ENCODE assay signal across 14 cellular contexts in the genomic region with DNA sequence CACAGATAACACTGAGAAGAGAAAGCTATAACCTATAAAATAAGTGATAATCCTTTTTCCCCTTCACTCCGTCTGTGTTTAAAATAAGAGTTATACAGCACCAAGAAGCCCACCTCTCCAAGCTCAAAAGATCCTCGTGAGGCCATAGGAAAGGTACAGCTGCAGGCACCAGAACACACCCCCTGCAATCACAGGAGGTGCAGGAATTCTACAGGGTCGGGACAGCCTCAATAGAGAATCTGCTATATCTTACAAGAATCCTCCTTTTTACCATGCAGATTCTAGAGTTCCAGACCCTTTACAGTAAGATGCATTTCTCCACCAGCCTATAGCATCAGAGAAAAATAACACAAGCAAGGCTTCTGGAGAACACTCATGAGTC. TPM values are rescaled to one million over a fixed set of nuclear protein-coding genes. Genes with fewer than 3 reads are reported as not detected.
DNase-seq lines count a peak whose midpoint lies in the region; ATAC-seq and TF ChIP-seq lines count a peak whose summit lies in the region.
"Had no signal": no experiment of that assay in that cellular context is flagged by ENCODE, and none has a peak within 500 bp of the region (broad histone marks: within the 10 kb centered on the region; RNA-seq: fewer than 3 reads in every experiment).

No MANE protein-coding gene starts in this region.

- H4K20me1 ChIP-seq in GM23338 (replicated peaks; ENCODE audit: insufficient read depth) = no peaks in the 10 kb centered on the region

- intact Hi-C loops in esophagus squamous epithelium (cut with DNase I) = loop anchor here (10.0 kb wide), 1 partner anchor 192 kb away; no protein-coding TSS in a partner anchor

- no peak overlapping the region; the same call in 1 of the 2 replicates for H2AFZ ChIP-seq in GM23338
- peak overlapping the region; percentile 74 for H2AFZ ChIP-seq in parathyroid adenoma

- H3K27ac ChIP-seq in GM23338 (ENCODE audit: low read depth) = no peak overlapping the region
- H3K27ac ChIP-seq in RWPE2 (ENCODE audit: poor library complexity, severe bottlenecking) = peak overlapping the region; percentile 32
- peak overlapping the region in 3 of 4 donors; percentile 2 to 18 (median 12) for H3K27ac ChIP-seq in esophagus squamous epithelium
- H3K27ac ChIP-seq in parathyroid adenoma = peak overlapping the region; percentile 62
- no peak overlapping the region for H3K27ac ChIP-seq in substantia nigra (ENCODE audit: low read depth, low read length, poor library complexity, severe bottlenecking)
- H3K27ac ChIP-seq: colonic mucosa, esophagus muscularis mucosa had no signal

- 63 to 68% methylated on average over 1 to 3 of the region's 3 CpGs for WGBS in esophagus squamous epithelium, 2 donors

- ATAC-seq in GM23338 (peak; percentile 38), RWPE2 (ENCODE audit: low read depth) (peak; percentile 4; the same call in 2 of the 3 replicates), GM21367 (IDR thresholded peaks at IDR 0.05; ENCODE audit: unreplicated experiment) (no peak)

- H3K4me2 ChIP-seq in GM23338 (no peak overlapping the region), parathyroid adenoma (ENCODE audit: low read length) (peak overlapping the region; percentile 62)

- TF ChIP-seq CTCF in GM23338 (conservative IDR thresholded peaks at IDR 0.05; ENCODE audit: low read depth in 2 of 2) = no peak
- no peak for TF ChIP-seq CTCF in RWPE2 (IDR thresholded peaks at IDR 0.05; ENCODE audit: poor library complexity, severe bottlenecking)
- TF ChIP-seq CTCF in esophagus squamous epithelium (IDR thresholded peaks at IDR 0.05) = no peak
- no peak for TF ChIP-seq CTCF in parathyroid adenoma (IDR thresholded peaks at IDR 0.05)
- TF ChIP-seq CTCF in chondrocyte (IDR thresholded peaks at IDR 0.05) = no peak

- H3K27me3 ChIP-seq in GM23338 (ENCODE audit: insufficient read depth) (no peaks in the 10 kb centered on the region), RWPE2 (ENCODE audit: insufficient read depth, poor library complexity, severe bottlenecking) (no peaks in the 10 kb centered on the region), esophagus squamous epithelium (no peaks in the 10 kb centered on the region), parathyroid adenoma (ENCODE audit: control insufficient read depth, insufficient read depth, low read length) (no peaks in the 10 kb centered on the region)
- H3K27me3 ChIP-seq: colonic mucosa, esophagus muscularis mucosa had no signal

- no peaks in the 10 kb centered on the region for H3K9me2 ChIP-seq in GM23338 (ENCODE audit: insufficient read depth)

- H3K4me3 ChIP-seq in GM23338 (no peak overlapping the region), RWPE2 (ENCODE audit: severe bottlenecking) (no peak overlapping the region), esophagus squamous epithelium (no peak overlapping the region), parathyroid adenoma (ENCODE audit: low read depth, low read length) (peak overlapping the region; percentile 2)
- H3K4me3 ChIP-seq: colonic mucosa, esophagus muscularis mucosa had no signal

- 0 out of 2 replicates have a peak overlapping the region, but pooled peaks have one; percentile 5 for H3K27ac Mint-ChIP-seq in GM23338
- H3K27ac Mint-ChIP-seq in chondrocyte (ENCODE audit: unreplicated experiment) = no peak overlapping the region

- H3K36me3 ChIP-seq in GM23338 (ENCODE audit: insufficient read depth) (no peaks in the 10 kb centered on the region), RWPE2 (ENCODE audit: low read depth) (no peaks in the 10 kb centered on the region), esophagus squamous epithelium (no peaks in the 10 kb centered on the region), parathyroid adenoma (ENCODE audit: control insufficient read depth, insufficient read depth, low read length) (no peaks in the 10 kb centered on the region)
- H3K36me3 ChIP-seq: colonic mucosa, esophagus muscularis mucosa had no signal

- no peaks in the 10 kb centered on the region for H3K79me2 ChIP-seq in GM23338 (replicated peaks; ENCODE audit: insufficient read depth)
- no peaks in the 10 kb centered on the region for H3K79me2 ChIP-seq in parathyroid adenoma

- H3K4me1 ChIP-seq in GM23338 (ENCODE audit: insufficient read depth) (peaks cover 3% of the 10 kb centered on the region; the same call in 1 of the 2 replicates), RWPE2 (ENCODE audit: insufficient read depth, poor library complexity, severe bottlenecking) (peaks cover 38% of the 10 kb centered on the region), esophagus squamous epithelium (peaks cover 8 to 42% (median 10%) of the 10 kb centered on the region in 3 donors), parathyroid adenoma (peaks cover 17% of the 10 kb centered on the region)
- H3K4me1 ChIP-seq: colonic mucosa had no signal

- no peaks in the 10 kb centered on the region for H3F3A ChIP-seq in GM23338 (replicated peaks; ENCODE audit: low read depth)

- H3K9me3 Mint-ChIP-seq in GM23338 (no peaks in the 10 kb centered on the region), chondrocyte (ENCODE audit: low read depth) (no peaks in the 10 kb centered on the region)

- H3K9ac ChIP-seq in parathyroid adenoma = no peak overlapping the region

- no peak overlapping the region for H3K4me3 Mint-ChIP-seq in GM23338
- no peak overlapping the region for H3K4me3 Mint-ChIP-seq in chondrocyte (ENCODE audit: unreplicated experiment)
- H3K4me3 Mint-ChIP-seq: naive B cell had no signal

- H3K9me3 ChIP-seq in RWPE2 (ENCODE audit: severe bottlenecking) (no peaks in the 10 kb centered on the region), esophagus squamous epithelium (no peaks in the 10 kb centered on the region), parathyroid adenoma (ENCODE audit: control insufficient read depth, low read length) (no peaks in the 10 kb centered on the region)
- H3K9me3 ChIP-seq: colonic mucosa, esophagus muscularis mucosa had no signal

- H3K27me3 Mint-ChIP-seq in GM23338 (ENCODE audit: insufficient read depth, low read depth, poor library complexity) = no peaks in the 10 kb centered on the region
- peaks cover 3% of the 10 kb centered on the region for H3K27me3 Mint-ChIP-seq in chondrocyte (ENCODE audit: low read depth)

- H3K4me1 Mint-ChIP-seq in GM23338 (peaks cover 9% of the 10 kb centered on the region; the same call in 2 of the 3 replicates), chondrocyte (ENCODE audit: low read depth) (peaks cover 18% of the 10 kb centered on the region)

- DNase-seq in GM23338 (ENCODE audit: low spot score) (no peak), RWPE2 (ENCODE audit: low spot score) (no peak), esophagus squamous epithelium (lab: John Stamatoyannopoulos, UW) (no peak), DMS53 treated with DMSO at 0.1 percent for 48 hours (lab: John Stamatoyannopoulos, UW; ENCODE audit: unreplicated experiment) (no peak), substantia nigra (lab: John Stamatoyannopoulos, UW) (no peak), chondrocyte (ENCODE audit: low spot score) (no peak)
- DNase-seq: activated CD4-positive, CD25-positive, alpha-beta regulatory T cell; activated naive CD4-positive, alpha-beta T cell; aorta had no signal

- H3K36me3 Mint-ChIP-seq in GM23338 (ENCODE audit: low read depth) (no peaks in the 10 kb centered on the region), chondrocyte (ENCODE audit: low read depth) (no peaks in the 10 kb centered on the region)
- H3K36me3 Mint-ChIP-seq: naive B cell had no signal

- no peak for TF ChIP-seq POLR2A in esophagus squamous epithelium (IDR thresholded peaks at IDR 0.05)

TF ChIP-seq in GM23338, 12 proteins besides CTCF, POLR2A, EP300 and RAD21:
- TF ChIP-seq JUNB (IDR thresholded peaks at IDR 0.05; ENCODE audit: unreplicated experiment) (no peak), ZNF331 (CRISPR knock-in tag; IDR thresholded peaks at IDR 0.05; ENCODE audit: low read depth) (no peak), EZH2phosphoT487 (IDR thresholded peaks at IDR 0.05; ENCODE audit: unreplicated experiment) (no peak)
- TF ChIP-seq, protein P1, sequence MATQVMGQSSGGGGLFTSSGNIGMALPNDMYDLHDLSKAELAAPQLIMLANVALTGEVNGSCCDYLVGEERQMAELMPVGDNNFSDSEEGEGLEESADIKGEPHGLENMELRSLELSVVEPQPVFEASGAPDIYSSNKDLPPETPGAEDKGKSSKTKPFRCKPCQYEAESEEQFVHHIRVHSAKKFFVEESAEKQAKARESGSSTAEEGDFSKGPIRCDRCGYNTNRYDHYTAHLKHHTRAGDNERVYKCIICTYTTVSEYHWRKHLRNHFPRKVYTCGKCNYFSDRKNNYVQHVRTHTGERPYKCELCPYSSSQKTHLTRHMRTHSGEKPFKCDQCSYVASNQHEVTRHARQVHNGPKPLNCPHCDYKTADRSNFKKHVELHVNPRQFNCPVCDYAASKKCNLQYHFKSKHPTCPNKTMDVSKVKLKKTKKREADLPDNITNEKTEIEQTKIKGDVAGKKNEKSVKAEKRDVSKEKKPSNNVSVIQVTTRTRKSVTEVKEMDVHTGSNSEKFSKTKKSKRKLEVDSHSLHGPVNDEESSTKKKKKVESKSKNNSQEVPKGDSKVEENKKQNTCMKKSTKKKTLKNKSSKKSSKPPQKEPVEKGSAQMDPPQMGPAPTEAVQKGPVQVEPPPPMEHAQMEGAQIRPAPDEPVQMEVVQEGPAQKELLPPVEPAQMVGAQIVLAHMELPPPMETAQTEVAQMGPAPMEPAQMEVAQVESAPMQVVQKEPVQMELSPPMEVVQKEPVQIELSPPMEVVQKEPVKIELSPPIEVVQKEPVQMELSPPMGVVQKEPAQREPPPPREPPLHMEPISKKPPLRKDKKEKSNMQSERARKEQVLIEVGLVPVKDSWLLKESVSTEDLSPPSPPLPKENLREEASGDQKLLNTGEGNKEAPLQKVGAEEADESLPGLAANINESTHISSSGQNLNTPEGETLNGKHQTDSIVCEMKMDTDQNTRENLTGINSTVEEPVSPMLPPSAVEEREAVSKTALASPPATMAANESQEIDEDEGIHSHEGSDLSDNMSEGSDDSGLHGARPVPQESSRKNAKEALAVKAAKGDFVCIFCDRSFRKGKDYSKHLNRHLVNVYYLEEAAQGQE (IDR thresholded peaks at IDR 0.05; ENCODE audit: unreplicated experiment) = no peak
- TF ChIP-seq, protein P2, sequence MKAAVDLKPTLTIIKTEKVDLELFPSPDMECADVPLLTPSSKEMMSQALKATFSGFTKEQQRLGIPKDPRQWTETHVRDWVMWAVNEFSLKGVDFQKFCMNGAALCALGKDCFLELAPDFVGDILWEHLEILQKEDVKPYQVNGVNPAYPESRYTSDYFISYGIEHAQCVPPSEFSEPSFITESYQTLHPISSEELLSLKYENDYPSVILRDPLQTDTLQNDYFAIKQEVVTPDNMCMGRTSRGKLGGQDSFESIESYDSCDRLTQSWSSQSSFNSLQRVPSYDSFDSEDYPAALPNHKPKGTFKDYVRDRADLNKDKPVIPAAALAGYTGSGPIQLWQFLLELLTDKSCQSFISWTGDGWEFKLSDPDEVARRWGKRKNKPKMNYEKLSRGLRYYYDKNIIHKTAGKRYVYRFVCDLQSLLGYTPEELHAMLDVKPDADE (IDR thresholded peaks at IDR 0.05) = no peak

RNA-seq across cellular contexts. Expression of gene ADGRF1, which starts 5.0 kb away (rescaled TPM):
- total RNA-seq in GM23338 (2014; rRNA removed; shearing (Covaris generic)) = not detected in 2 replicates
- not detected in 2 replicates for polyA plus RNA-seq in GM23338 (2016; fragmentation: Nextera tagmentation; extraction: Ambion mirVana)
- total RNA-seq in esophagus squamous epithelium = 10 to 100 TPM in 3 of 4 donors, 1 to 10 TPM in 1; 7.4 to 57.0 (median 43.6) TPM
- total RNA-seq in chondrocyte = not detected in 3 replicates
- total RNA-seq: aorta had no signal
- polyA plus RNA-seq: aorta had no signal

Comparison
In these comparisons a context has a peak if more than half of its experiments do, and no peak if none do; other contexts are left out.
1. H3K27ac ChIP-seq: peak in RWPE2 (single experiment), esophagus squamous epithelium (3 of 4) and parathyroid adenoma (single experiment); none in GM23338 (single experiment) and substantia nigra (single experiment).